In the genomic region with DNA sequence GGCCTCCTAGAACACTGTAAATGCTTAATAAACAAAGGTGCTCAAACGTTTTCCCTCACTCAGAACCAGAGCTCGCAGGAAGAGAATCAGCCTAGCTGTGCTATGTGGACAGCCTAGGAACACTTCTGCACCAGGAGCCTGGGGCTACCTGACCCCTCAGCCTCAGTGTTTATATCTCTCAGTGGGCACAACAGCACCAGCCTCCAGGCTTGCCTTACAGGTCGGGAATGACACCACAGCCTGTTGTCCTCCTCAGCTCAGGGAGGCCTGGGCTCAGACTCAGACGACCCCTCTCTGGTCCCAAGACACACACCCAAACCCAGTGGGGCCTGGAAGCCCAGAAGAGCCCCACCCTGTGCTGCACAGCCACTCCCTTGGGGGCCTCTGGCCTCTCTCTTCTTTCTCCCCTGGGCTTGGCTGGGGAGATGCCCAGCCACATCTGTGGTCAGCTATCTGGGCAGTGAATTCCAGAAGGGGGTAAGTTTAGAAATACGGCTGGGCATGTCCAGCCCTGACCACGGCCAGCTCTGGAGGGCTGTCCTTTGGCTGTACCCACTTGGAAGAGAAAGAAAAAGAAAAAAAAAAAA, we compare ENCODE assay signal across 21 cellular contexts. TPM values are rescaled to one million over a fixed set of nuclear protein-coding genes. Genes with fewer than 3 reads are reported as not detected.
DNase-seq lines count a peak whose midpoint lies in the region; ATAC-seq, FAIRE-seq and TF ChIP-seq lines count a peak whose summit lies in the region.
"Had no signal": no experiment of that assay in that cellular context is flagged by ENCODE, and none has a peak within 500 bp of the region (broad histone marks: within the 10 kb centered on the region; RNA-seq: fewer than 3 reads in every experiment).

No MANE protein-coding gene starts in this region.

- H2BK5ac ChIP-seq in mesenchymal stem cell (ENCODE audit: low read depth, low read length, poor library complexity, severe bottlenecking), result no peak overlapping the region

- H3K9me3 ChIP-seq in astrocyte (ENCODE audit: insufficient read depth, low read depth, low read length) (no peaks in the 10 kb centered on the region), mesenchymal stem cell (ENCODE audit: control insufficient read depth, low read length) (no peaks in the 10 kb centered on the region), prostate gland (no peaks in the 10 kb centered on the region)
- H3K9me3 ChIP-seq: mucosa of descending colon had no signal

- TF ChIP-seq POLR2A in prostate gland (IDR thresholded peaks at IDR 0.05), result no peak

- ATAC-seq in stimulated activated effector memory CD8-positive, alpha-beta T cell treated with anti-CD3 and anti-CD28 coated beads, Interleukin-12 subunit alpha, Interleukin-12 subunit beta, amount 100 ng/mL, for 72 hours, result no peak
- ATAC-seq in HG02885 (IDR thresholded peaks at IDR 0.05; ENCODE audit: poor library complexity, unreplicated experiment) (no peak), HG03520 (IDR thresholded peaks at IDR 0.05; ENCODE audit: unreplicated experiment) (no peak)
- ATAC-seq: left colon, mucosa of descending colon had no signal

- intact Hi-C loops in prostate gland (cut with DNase I), result loop anchor here (5.0 kb wide), 1 partner anchor 34 kb away; no protein-coding TSS in a partner anchor

- H3K14ac ChIP-seq in mesenchymal stem cell (ENCODE audit: low read length in 2 of 2), result no peak overlapping the region

- TF ChIP-seq CTCF in astrocyte (IDR thresholded peaks at IDR 0.05; ENCODE audit: insufficient read depth, low read depth, low read length), result no peak
- no peak for TF ChIP-seq CTCF in prostate gland (IDR thresholded peaks at IDR 0.05)

- H2BK12ac ChIP-seq in mesenchymal stem cell (ENCODE audit: low read length in 2 of 2), result no peak overlapping the region

- H3K36me3 Mint-ChIP-seq in astrocyte (ENCODE audit: low read depth, unreplicated experiment), result no peaks in the 10 kb centered on the region
- H3K36me3 Mint-ChIP-seq in stimulated activated effector memory CD8-positive, alpha-beta T cell treated with anti-CD3 and anti-CD28 coated beads, Interleukin-12 subunit alpha, Interleukin-12 subunit beta, amount 100 ng/mL, for 72 hours, result no peaks in the 10 kb centered on the region
- H3K36me3 Mint-ChIP-seq: activated naive CD8-positive, alpha-beta T cell treated with anti-CD3 and anti-CD28 coated beads, Interleukin-2, amount 10 ng/mL, durations not matched to agents 7 days and 5 days had no signal

- DNase-seq in activated CD8-positive, alpha-beta memory T cell treated with anti-CD3 and anti-CD28 coated beads, Interleukin-2, amount 50 U/mL, for 48 hours, result peak; percentile 46
- no peak for DNase-seq in activated CD8-positive, alpha-beta memory T cell treated with anti-CD3 and anti-CD28 coated beads for 24 hours
- no peak for DNase-seq in astrocyte (ENCODE audit: low read depth)
- DNase-seq in mesenchymal stem cell, result no peak
- no peak for DNase-seq in stimulated activated effector memory CD8-positive, alpha-beta T cell treated with anti-CD3 and anti-CD28 coated beads, Interleukin-12 subunit alpha, Interleukin-12 subunit beta, amount 100 ng/mL, for 72 hours (ENCODE audit: low spot score in 2 of 2)
- no peak for DNase-seq in prostate gland (ENCODE audit: low spot score)
- DNase-seq: 8988T; activated CD4-positive, CD25-positive, alpha-beta regulatory T cell; activated naive CD8-positive, alpha-beta T cell treated with anti-CD3 and anti-CD28 coated beads, Interleukin-2, amount 10 ng/mL, durations not matched to agents 7 days and 5 days; DMS153; effector CD8-positive, alpha-beta T cell; left colon; mucosa of descending colon; NCI-H1105 treated with DMSO at 0.1 percent for 48 hours; NCI-H526 treated with DMSO at 0.1 percent for 48 hours; T-helper 9 cell had no signal

- H3K9ac ChIP-seq in astrocyte (ENCODE audit: low read length), result no peak overlapping the region
- peak overlapping the region; percentile 83 for H3K9ac ChIP-seq in mesenchymal stem cell (ENCODE audit: low read length)
- H3K9ac ChIP-seq: parathyroid adenoma had no signal

- H3K4me2 ChIP-seq in astrocyte (ENCODE audit: low read length), result no peak overlapping the region
- H3K4me2 ChIP-seq in mesenchymal stem cell (ENCODE audit: low read length, poor library complexity, severe bottlenecking), result no peak overlapping the region

- H3K27me3 Mint-ChIP-seq in astrocyte (ENCODE audit: low read depth, unreplicated experiment), result no peaks in the 10 kb centered on the region
- H3K27me3 Mint-ChIP-seq: activated naive CD8-positive, alpha-beta T cell treated with anti-CD3 and anti-CD28 coated beads, Interleukin-2, amount 10 ng/mL, durations not matched to agents 7 days and 5 days had no signal

- peaks cover 3% of the 10 kb centered on the region for H3K4me1 Mint-ChIP-seq in astrocyte (ENCODE audit: low read depth, unreplicated experiment)
- H3K4me1 Mint-ChIP-seq in stimulated activated effector memory CD8-positive, alpha-beta T cell treated with anti-CD3 and anti-CD28 coated beads, Interleukin-12 subunit alpha, Interleukin-12 subunit beta, amount 100 ng/mL, for 72 hours, result peaks cover 45% of the 10 kb centered on the region

- H4K8ac ChIP-seq in mesenchymal stem cell (ENCODE audit: low read length), result no peak overlapping the region

- H3K27ac Mint-ChIP-seq in astrocyte (ENCODE audit: unreplicated experiment), result no peak overlapping the region
- peak overlapping the region; percentile 0 for H3K27ac Mint-ChIP-seq in stimulated activated effector memory CD8-positive, alpha-beta T cell treated with anti-CD3 and anti-CD28 coated beads, Interleukin-12 subunit alpha, Interleukin-12 subunit beta, amount 100 ng/mL, for 72 hours
- H3K27ac Mint-ChIP-seq: activated naive CD8-positive, alpha-beta T cell treated with anti-CD3 and anti-CD28 coated beads, Interleukin-2, amount 10 ng/mL, durations not matched to agents 7 days and 5 days had no signal

- peaks cover 3% of the 10 kb centered on the region for H3K79me2 ChIP-seq in astrocyte (ENCODE audit: insufficient read depth, low read length)

- FAIRE-seq in astrocyte (lab: Jason Lieb, UNC), result no peak

- H4K20me1 ChIP-seq in astrocyte (ENCODE audit: insufficient read depth, low read length), result peaks cover 34% of the 10 kb centered on the region

- H3K79me1 ChIP-seq in mesenchymal stem cell (replicated peaks; ENCODE audit: low read length, poor library complexity, severe bottlenecking), result peaks cover 22% of the 10 kb centered on the region

- H2BK15ac ChIP-seq in mesenchymal stem cell (ENCODE audit: low read depth, poor library complexity, severe bottlenecking), result no peak overlapping the region

- H2AFZ ChIP-seq in astrocyte (ENCODE audit: low read depth, low read length) (no peak overlapping the region), mesenchymal stem cell (ENCODE audit: low read depth, low read length) (no peak overlapping the region)
- H2AFZ ChIP-seq: parathyroid adenoma had no signal

- H2AK5ac ChIP-seq in mesenchymal stem cell (ENCODE audit: low read length, severe bottlenecking), result no peak overlapping the region

- H3K23ac ChIP-seq in mesenchymal stem cell (ENCODE audit: low read length in 2 of 2), result no peak overlapping the region

- H3K18ac ChIP-seq in mesenchymal stem cell (ENCODE audit: low read depth in 1 of 2, low read length in 2 of 2), result no peak overlapping the region

- H3K27me3 ChIP-seq in astrocyte (ENCODE audit: insufficient read depth, low read length) (no peaks in the 10 kb centered on the region), mesenchymal stem cell (ENCODE audit: control insufficient read depth in 1 of 2, insufficient read depth in 1 of 2, low read length in 2 of 2) (no peaks in the 10 kb centered on the region), prostate gland (replicated peaks; ENCODE audit: insufficient read depth) (no peaks in the 10 kb centered on the region)
- H3K27me3 ChIP-seq: cardiac muscle cell had no signal

- peak overlapping the region; percentile 48 for H3K4me3 Mint-ChIP-seq in astrocyte (ENCODE audit: unreplicated experiment)
- no peak overlapping the region for H3K4me3 Mint-ChIP-seq in stimulated activated effector memory CD8-positive, alpha-beta T cell treated with anti-CD3 and anti-CD28 coated beads, Interleukin-12 subunit alpha, Interleukin-12 subunit beta, amount 100 ng/mL, for 72 hours
- H3K4me3 Mint-ChIP-seq: activated naive CD8-positive, alpha-beta T cell treated with anti-CD3 and anti-CD28 coated beads, Interleukin-2, amount 10 ng/mL, durations not matched to agents 7 days and 5 days had no signal

- H3K9me3 Mint-ChIP-seq in astrocyte (ENCODE audit: unreplicated experiment), result no peaks in the 10 kb centered on the region
- no peaks in the 10 kb centered on the region for H3K9me3 Mint-ChIP-seq in stimulated activated effector memory CD8-positive, alpha-beta T cell treated with anti-CD3 and anti-CD28 coated beads, Interleukin-12 subunit alpha, Interleukin-12 subunit beta, amount 100 ng/mL, for 72 hours
- H3K9me3 Mint-ChIP-seq: activated naive CD8-positive, alpha-beta T cell treated with anti-CD3 and anti-CD28 coated beads, Interleukin-2, amount 10 ng/mL, durations not matched to agents 7 days and 5 days had no signal

- H3K4me3 ChIP-seq in astrocyte (ENCODE audit: insufficient read depth, low read depth, low read length) (no peak overlapping the region), mesenchymal stem cell (ENCODE audit: insufficient read depth in 1 of 2, low read depth in 1 of 2, low read length in 2 of 2) (peak overlapping the region in 1 of 2 experiments; percentile 79), prostate gland (no peak overlapping the region)
- H3K4me3 ChIP-seq: cardiac muscle cell, mucosa of descending colon had no signal

- no peak overlapping the region for H2BK120ac ChIP-seq in mesenchymal stem cell (ENCODE audit: low read depth, low read length)

- no peak overlapping the region for H3K4ac ChIP-seq in mesenchymal stem cell (ENCODE audit: low read depth in 1 of 2, low read length in 2 of 2)

- no peaks in the 10 kb centered on the region for H3K36me3 ChIP-seq in astrocyte (ENCODE audit: insufficient read depth, low read length)
- peaks cover 0 to 14% of the 10 kb centered on the region in 2 experiments for H3K36me3 ChIP-seq in mesenchymal stem cell (ENCODE audit: control insufficient read depth in 1 of 2, insufficient read depth in 2 of 2, low read depth in 1 of 2, low read length in 2 of 2)
- no peaks in the 10 kb centered on the region for H3K36me3 ChIP-seq in prostate gland
- H3K36me3 ChIP-seq: cardiac muscle cell had no signal

- H4K91ac ChIP-seq in mesenchymal stem cell (ENCODE audit: low read length), result no peak overlapping the region

- peaks cover 6% of the 10 kb centered on the region for H3K4me1 ChIP-seq in astrocyte (ENCODE audit: insufficient read depth, low read length)
- peaks cover 18% of the 10 kb centered on the region for H3K4me1 ChIP-seq in mesenchymal stem cell (ENCODE audit: control insufficient read depth, insufficient read depth, low read depth, low read length)
- H3K4me1 ChIP-seq in prostate gland (replicated peaks), result peaks cover 9% of the 10 kb centered on the region

- H3K27ac ChIP-seq in astrocyte (ENCODE audit: low read depth, low read length) (no peak overlapping the region), mesenchymal stem cell (ENCODE audit: low read length, poor library complexity, severe bottlenecking) (no peak overlapping the region), prostate gland (no peak overlapping the region)
- H3K27ac ChIP-seq: C4-2B, cardiac muscle cell, parathyroid adenoma had no signal

- 62% methylated on average over 4 of the region's 6 CpGs for WGBS in mesenchymal stem cell
- WGBS in prostate gland, result 38% methylated on average over 6 of the region's 6 CpGs

RNA-seq across cellular contexts. Expression of a gene that starts 2.4 kb away (rescaled TPM):
- 7.1 and 7.9 TPM in 2 replicates for total RNA-seq in astrocyte
- polyA plus RNA-seq in mesenchymal stem cell (2013, experiment 1 of 2), result 3.2 TPM
- 3.2 TPM for polyA plus RNA-seq in mesenchymal stem cell (2013, experiment 2 of 2)
- 10 to 100 TPM; 16.5 to 26.3 TPM for total RNA-seq in prostate gland

RNA-seq across cellular contexts. Expression of a gene that starts 33.7 kb away (rescaled TPM):
- total RNA-seq in astrocyte (35.5 and 44.3 TPM in 2 replicates), prostate gland (10 to 100 TPM; 24.0 to 25.9 TPM)
- 25.0 TPM for polyA plus RNA-seq in mesenchymal stem cell (2013, experiment 1 of 2)
- polyA plus RNA-seq in mesenchymal stem cell (2013, experiment 2 of 2), result 24.1 TPM

RNA-seq across cellular contexts. Expression of a gene that starts 36.9 kb away (rescaled TPM):
- total RNA-seq in astrocyte, result 30.2 and 31.6 TPM in 2 replicates
- polyA plus RNA-seq in mesenchymal stem cell (2013, experiment 1 of 2), result 25.7 TPM
- polyA plus RNA-seq in mesenchymal stem cell (2013, experiment 2 of 2), result 26.0 TPM
- 10 to 100 TPM; 33.1 to 44.1 TPM for total RNA-seq in prostate gland
